ENCODE assay signal across 8 cellular contexts in genomic region chr1:69700770-69701169, GRCh38.
A peak's percentile ranks its signal among the peaks of the same experiment; 100 is the strongest.
DNase-seq lines count a peak whose midpoint lies in the region; ATAC-seq and TF ChIP-seq lines count a peak whose summit lies in the region.

No MANE protein-coding gene starts in this region.

- no peaks in the 10 kb centered on the region for H3K79me1 ChIP-seq in H9 (ENCODE audit: insufficient read depth, low read depth, low read length, poor library complexity, severe bottlenecking)

- H3K79me2 ChIP-seq in H9 (ENCODE audit: insufficient read depth, low read length): no peaks in the 10 kb centered on the region

- no peak overlapping the region for H4K5ac ChIP-seq in H9 (ENCODE audit: insufficient read length, low read depth, low read length)

- H3K4me2 ChIP-seq in H9 (ENCODE audit: insufficient read depth, insufficient read length, low read length): no peak overlapping the region

- TF ChIP-seq CTCF in H9 (conservative IDR thresholded peaks at IDR 0.05): peak; percentile 76

- no peak overlapping the region for H2BK120ac ChIP-seq in H9 (ENCODE audit: low read depth, low read length, poor library complexity, severe bottlenecking)

- H2BK5ac ChIP-seq in H9 (ENCODE audit: insufficient read length, low read length): no peak overlapping the region

- H3T11ph ChIP-seq in H9 (ENCODE audit: low read length): no peak overlapping the region

- DNase-seq in D341Med (ENCODE audit: low spot score) (peak; percentile 46), H9 (peak; percentile 55), SK-MEL-5 (ENCODE audit: low read depth, low spot score) (peak; percentile 65), iPS DF 6.9 (ENCODE audit: low read depth, low spot score) (peak; percentile 31), NCI-H510A (lab: John Stamatoyannopoulos, UW) (no peak)
- DNase-seq in stimulated activated naive CD4-positive, alpha-beta T cell treated with Interleukin-2 at 50 U/mL for 16 hours (lab: John Stamatoyannopoulos, UW): no peak
- no peak for DNase-seq in effector memory CD4-positive, alpha-beta T cell

- H3K4ac ChIP-seq in H9 (ENCODE audit: low read depth, low read length): no peak overlapping the region

- H3K27me3 ChIP-seq in H9 (ENCODE audit: insufficient read depth, low read length): no peaks in the 10 kb centered on the region
- no peaks in the 10 kb centered on the region for H3K27me3 ChIP-seq in iPS DF 6.9 (ENCODE audit: control insufficient read depth, insufficient read depth, low read length)
- no peaks in the 10 kb centered on the region for H3K27me3 ChIP-seq in effector memory CD4-positive, alpha-beta T cell (replicated peaks; ENCODE audit: control insufficient read depth, insufficient read depth, low read length, poor library complexity, severe bottlenecking)

- no peaks in the 10 kb centered on the region; a peak in 1 of 5 replicates for H3K9me3 Mint-ChIP-seq in H9

- no peak overlapping the region for H4K91ac ChIP-seq in H9 (ENCODE audit: insufficient read length, low read depth, low read length)

- H3K23me2 ChIP-seq in H9 (ENCODE audit: insufficient read length, low read depth, low read length, poor library complexity, severe bottlenecking): no peaks in the 10 kb centered on the region

- H2BK20ac ChIP-seq in H9 (ENCODE audit: low read depth, low read length, poor library complexity, severe bottlenecking): no peak overlapping the region

- no peaks in the 10 kb centered on the region for H3K9me3 ChIP-seq in H9 (ENCODE audit: control insufficient read depth, low read depth, low read length)
- H3K9me3 ChIP-seq in iPS DF 6.9 (ENCODE audit: control insufficient read depth, insufficient read depth, low read length): no peaks in the 10 kb centered on the region
- H3K9me3 ChIP-seq in effector memory CD4-positive, alpha-beta T cell (ENCODE audit: control insufficient read depth, low read length): no peaks in the 10 kb centered on the region

- H3K56ac ChIP-seq in H9 (ENCODE audit: insufficient read length, low read depth, low read length): no peak overlapping the region

- H3K9ac ChIP-seq in H9 (ENCODE audit: extremely low read depth, insufficient read length, low read length): no peak overlapping the region

- no peak overlapping the region for H3K27ac Mint-ChIP-seq in H9

- H3K27ac ChIP-seq in H9 (ENCODE audit: insufficient read length, low read depth, low read length) (no peak overlapping the region), iPS DF 6.9 (ENCODE audit: low read length) (no peak overlapping the region)
- no peak overlapping the region for H3K27ac ChIP-seq in effector memory CD4-positive, alpha-beta T cell (ENCODE audit: insufficient read depth, low read length, poor library complexity, severe bottlenecking)

- H3K36me3 Mint-ChIP-seq in H9 (ENCODE audit: insufficient read depth in 1 of 3, low read depth in 3 of 3): no peaks in the 10 kb centered on the region

- no peaks in the 10 kb centered on the region for H3K4me1 Mint-ChIP-seq in H9

- no peak overlapping the region for H3K4me3 ChIP-seq in iPS DF 6.9 (ENCODE audit: low read length)
- no peak overlapping the region for H3K4me3 ChIP-seq in effector memory CD4-positive, alpha-beta T cell (ENCODE audit: insufficient read depth, low read depth, low read length, poor library complexity, severe bottlenecking)

- no peak overlapping the region for H3K18ac ChIP-seq in H9 (ENCODE audit: insufficient read length, low read depth, low read length)

- no CpG with 5 or more reads among the region's 2 CpGs for WGBS in H9 (ENCODE audit: extremely low coverage, insufficient read length, low lambda C conversion rate)
- no CpG with 5 or more reads among the region's 2 CpGs for WGBS in iPS DF 6.9 (ENCODE audit: insufficient coverage, insufficient read length)

- no peak overlapping the region for H3K4me3 Mint-ChIP-seq in H9

- H3K14ac ChIP-seq in H9 (ENCODE audit: insufficient read depth, low read length): no peak overlapping the region

- no peak overlapping the region for H2AFZ ChIP-seq in H9 (ENCODE audit: low read length)

- H3K4me1 ChIP-seq in H9 (ENCODE audit: insufficient read depth, low read length) (no peaks in the 10 kb centered on the region), iPS DF 6.9 (ENCODE audit: control insufficient read depth, insufficient read depth, low read length) (no peaks in the 10 kb centered on the region)
- H3K4me1 ChIP-seq in effector memory CD4-positive, alpha-beta T cell (ENCODE audit: control insufficient read depth, insufficient read depth, low read length, poor library complexity, severe bottlenecking): no peaks in the 10 kb centered on the region

- no peaks in the 10 kb centered on the region for H3K27me3 Mint-ChIP-seq in H9 (ENCODE audit: low read depth)

- no peak overlapping the region for H2BK15ac ChIP-seq in H9 (ENCODE audit: low read depth, low read length)

- no peaks in the 10 kb centered on the region for H4K20me1 ChIP-seq in H9 (ENCODE audit: control insufficient read depth, insufficient read depth, insufficient read length)

- in situ Hi-C loops in SK-MEL-5 (cut with HindIII; ENCODE audit: low pct_unique_long_range_greater_than_20kb, low sequenced_read_pairs): no loop called here

- H2BK12ac ChIP-seq in H9 (ENCODE audit: insufficient read length, low read depth, low read length): no peak overlapping the region

- no peaks in the 10 kb centered on the region for H3K36me3 ChIP-seq in iPS DF 6.9 (ENCODE audit: control insufficient read depth, insufficient read depth, low read length)
- no peaks in the 10 kb centered on the region for H3K36me3 ChIP-seq in effector memory CD4-positive, alpha-beta T cell (ENCODE audit: control insufficient read depth, insufficient read depth, low read length)

- H3K23ac ChIP-seq in H9 (ENCODE audit: insufficient read length, low read depth, low read length): no peak overlapping the region

- no peak overlapping the region for H4K8ac ChIP-seq in H9 (replicated peaks; ENCODE audit: insufficient read length, low read depth, low read length)

- no peak overlapping the region for H2AK5ac ChIP-seq in H9 (ENCODE audit: insufficient read length, low read length)

- ATAC-seq in HG03139 (IDR thresholded peaks at IDR 0.05; ENCODE audit: unreplicated experiment): no peak

Comparison
In these comparisons a context has a peak if more than half of its experiments do, and no peak if none do; other contexts are left out.
1. DNase-seq: peak in D341Med (single experiment), H9 (single experiment), SK-MEL-5 (single experiment) and iPS DF 6.9 (single experiment); none in stimulated activated naive CD4-positive, alpha-beta T cell treated with Interleukin-2 at 50 U/mL for 16 hours (single experiment), NCI-H510A (single experiment) and effector memory CD4-positive, alpha-beta T cell (0 of 3).